Comparison of ENCODE assay signal across 16 cellular contexts in genomic region chr20:62662422-62662821, GRCh38. TPM values are rescaled to one million over a fixed set of nuclear protein-coding genes. Genes with fewer than 3 reads are reported as not detected.
DNase-seq lines count a peak whose midpoint lies in the region; ATAC-seq and TF ChIP-seq lines count a peak whose summit lies in the region.
"Had no signal": no experiment of that assay in that cellular context is flagged by ENCODE, and none has a peak within 500 bp of the region (broad histone marks: within the 10 kb centered on the region; RNA-seq: fewer than 3 reads in every experiment).

No MANE protein-coding gene starts in this region.

- H3K4me3 ChIP-seq in breast epithelium: no peak overlapping the region
- H3K4me3 ChIP-seq in upper lobe of left lung: no peak overlapping the region
- H3K4me3 ChIP-seq: lower lobe of right lung, spleen had no signal

- intact Hi-C loops in MCF 10A (cut with micrococcal nuclease): no loop called here
- intact Hi-C loops in breast epithelium (cut with DNase I; ENCODE audit: low total_unique reads): loop anchor here (10.0 kb wide), 1 partner anchor 122 kb away; no protein-coding TSS in a partner anchor

- WGBS in upper lobe of left lung, 2 donors: 78 to 88% methylated on average over 2 to 5 of the region's 6 CpGs

- H3K4me1 ChIP-seq in breast epithelium: peaks cover 0 to 5% of the 10 kb centered on the region in 2 donors
- H3K4me1 ChIP-seq in upper lobe of left lung: peaks cover 17 to 27% (median 23%) of the 10 kb centered on the region in 4 donors

- no TSS peak for BruUV-seq in MCF 10A (replicated peaks; lab: Mats Ljungman, UMichigan)

- TF ChIP-seq CTCF in MCF 10A (IDR thresholded peaks at IDR 0.05; ENCODE audit: unreplicated experiment) (no peak), breast epithelium (IDR thresholded peaks at IDR 0.05) (no peak), upper lobe of left lung (IDR thresholded peaks at IDR 0.05) (no peak)

- peaks cover 35% of the 10 kb centered on the region for H3K36me3 Mint-ChIP-seq in MCF 10A (ENCODE audit: insufficient read depth, unreplicated experiment)

- peaks cover 14% of the 10 kb centered on the region for H3K4me1 Mint-ChIP-seq in MCF 10A (ENCODE audit: insufficient read depth, unreplicated experiment)

- no peak for DNase-seq in MCF 10A (ENCODE audit: unreplicated experiment)
- no peak for DNase-seq in breast epithelium (ENCODE audit: low spot score in 2 of 2)
- DNase-seq in astrocyte of the hippocampus (ENCODE audit: low read depth, low spot score): peak; percentile 68
- peak; percentile 64 for DNase-seq in hepatic stellate cell (ENCODE audit: low spot score)
- no peak for DNase-seq in upper lobe of left lung
- no peak for DNase-seq in NCI-H748 (lab: John Stamatoyannopoulos, UW; ENCODE audit: unreplicated experiment)
- DNase-seq: activated CD4-positive, alpha-beta T cell treated with anti-CD3 and anti-CD28 coated beads, Interleukin-2, amount 10 ng/mL, durations not matched to agents 24 days and 14 days; activated T-cell treated with anti-CD3 and anti-CD28 coated beads, Interleukin-2, amount 50 U/mL, for 4 hours; hypothalamus; KG1; lower lobe of right lung; spleen; T-helper 1 cell had no signal

- H3K27me3 Mint-ChIP-seq in MCF 10A (ENCODE audit: insufficient read depth, unreplicated experiment): no peaks in the 10 kb centered on the region
- H3K27me3 Mint-ChIP-seq: activated CD4-positive, alpha-beta T cell treated with anti-CD3 and anti-CD28 coated beads, Interleukin-2, amount 10 ng/mL, durations not matched to agents 24 days and 14 days had no signal

- peak overlapping the region; percentile 51 for H3K27ac Mint-ChIP-seq in MCF 10A (ENCODE audit: low read depth, unreplicated experiment)
- H3K27ac Mint-ChIP-seq: activated CD4-positive, alpha-beta T cell treated with anti-CD3 and anti-CD28 coated beads, Interleukin-2, amount 10 ng/mL, durations not matched to agents 24 days and 14 days had no signal

- no peaks in the 10 kb centered on the region for H3K27me3 ChIP-seq in breast epithelium
- no peaks in the 10 kb centered on the region for H3K27me3 ChIP-seq in upper lobe of left lung
- H3K27me3 ChIP-seq: neutrophil, spleen had no signal

- POLR2A ChIA-PET in MCF 10A (lab: Yijun Ruan, JAX): interaction anchor here (0.6 to 1.2 kb wide), 3 partner anchors 9 to 39 kb away, joined by 3 to 4 read pairs (median 3); no protein-coding TSS in a partner anchor

- no peak for TF ChIP-seq EP300 in upper lobe of left lung (IDR thresholded peaks at IDR 0.05)

- TF ChIP-seq POLR2A in breast epithelium (IDR thresholded peaks at IDR 0.05) (no peak), upper lobe of left lung (IDR thresholded peaks at IDR 0.05) (peak in 1 of 4 donors; percentile 25)

- no peaks in the 10 kb centered on the region for H3K36me3 ChIP-seq in breast epithelium
- peaks cover 0 to 91% (median 29%) of the 10 kb centered on the region in 4 donors for H3K36me3 ChIP-seq in upper lobe of left lung
- H3K36me3 ChIP-seq: neutrophil had no signal

- CTCF ChIA-PET in MCF 10A (lab: Yijun Ruan, JAX): interaction anchor here (0.6 to 1.1 kb wide), 2 partner anchors 126 to 129 kb away, joined by 3 read pairs; no protein-coding TSS in a partner anchor

- no peaks in the 10 kb centered on the region for H3K9me3 Mint-ChIP-seq in MCF 10A (ENCODE audit: unreplicated experiment)
- H3K9me3 Mint-ChIP-seq: activated CD4-positive, alpha-beta T cell treated with anti-CD3 and anti-CD28 coated beads, Interleukin-2, amount 10 ng/mL, durations not matched to agents 24 days and 14 days; activated T-cell treated with anti-CD3 and anti-CD28 coated beads, Interleukin-2, amount 50 U/mL, for 4 hours had no signal

- ATAC-seq in upper lobe of left lung (ENCODE audit: low FRiP score in 2 of 2) (no peak), GM21390 (IDR thresholded peaks at IDR 0.05; ENCODE audit: unreplicated experiment) (no peak), GM18520 (IDR thresholded peaks at IDR 0.05; ENCODE audit: unreplicated experiment) (no peak)
- ATAC-seq: activated T-cell treated with anti-CD3 and anti-CD28 coated beads, Interleukin-2, amount 50 U/mL, for 4 hours; lower lobe of right lung had no signal

- no peak overlapping the region for H3K4me3 Mint-ChIP-seq in MCF 10A (ENCODE audit: unreplicated experiment)
- H3K4me3 Mint-ChIP-seq: activated CD4-positive, alpha-beta T cell treated with anti-CD3 and anti-CD28 coated beads, Interleukin-2, amount 10 ng/mL, durations not matched to agents 24 days and 14 days; activated T-cell treated with anti-CD3 and anti-CD28 coated beads, Interleukin-2, amount 50 U/mL, for 4 hours had no signal

- H3K27ac ChIP-seq in breast epithelium: no peak overlapping the region
- H3K27ac ChIP-seq in upper lobe of left lung: peak overlapping the region in 2 of 4 donors; percentile 14 to 49
- H3K27ac ChIP-seq: lower lobe of right lung, neutrophil, spleen had no signal

- H3K9me3 ChIP-seq in breast epithelium: no peaks in the 10 kb centered on the region
- H3K9me3 ChIP-seq in upper lobe of left lung: no peaks in the 10 kb centered on the region
- H3K9me3 ChIP-seq: lower lobe of right lung, neutrophil, spleen had no signal

RNA-seq across cellular contexts. Expression of gene SLCO4A1, which starts 20.1 kb away (rescaled TPM):
- 23.8 and 27.0 TPM in 2 replicates for total RNA-seq in MCF 10A (2022)
- total RNA-seq in breast epithelium: 10 to 100 TPM in 2 of 3 donors, 1 to 10 TPM in 1; 8.8 to 26.5 (median 15.4) TPM
- 10 to 100 TPM; 39.9 to 86.7 (median 49.1) TPM for total RNA-seq in upper lobe of left lung

RNA-seq across cellular contexts. Expression of gene NTSR1, which starts 46.2 kb away (rescaled TPM):
- total RNA-seq in MCF 10A (2022) (4.5 and 6.2 TPM in 2 replicates), breast epithelium (under 1 TPM in 1 of 3 donors, not detected in 2; under 0.01 TPM), upper lobe of left lung (1 to 10 TPM in 1 of 6 donors, under 1 TPM in 4, not detected in 1; 0.20 to 1.4 (median 0.26) TPM)
- total RNA-seq: activated CD4-positive, alpha-beta T cell treated with anti-CD3 and anti-CD28 coated beads, Interleukin-2, amount 10 ng/mL, durations not matched to agents 24 days and 14 days; lower lobe of right lung had no signal

Comparison
In these comparisons a context has a peak if more than half of its experiments do, and no peak if none do; other contexts are left out.
1. DNase-seq: peak in astrocyte of the hippocampus (single experiment) and hepatic stellate cell (single experiment); none in MCF 10A (single experiment), breast epithelium (0 of 2), upper lobe of left lung (0 of 2) and NCI-H748 (single experiment).